Comparison of ENCODE assay signal across 1 cellular context in the genomic region with DNA sequence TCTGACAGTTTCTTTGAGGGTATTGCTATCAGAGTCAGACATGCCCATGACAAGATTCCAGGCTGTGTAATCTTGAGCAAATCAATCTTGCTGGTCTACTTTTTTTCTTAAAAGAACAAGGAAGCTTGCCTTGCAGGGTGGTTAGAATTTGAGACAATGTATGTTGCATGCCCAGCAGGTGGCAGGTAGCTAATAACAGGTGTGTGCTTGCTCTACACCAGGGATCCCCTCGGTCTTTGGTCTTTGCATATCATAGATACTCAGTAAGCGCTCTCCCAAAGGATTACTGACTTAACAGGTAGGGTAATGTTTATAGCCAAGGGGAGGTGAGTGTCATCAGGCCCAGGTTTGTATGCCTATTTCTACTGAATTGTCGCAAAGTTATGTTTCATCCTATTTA.
TF ChIP-seq lines count a peak whose summit lies in the region.

No MANE protein-coding gene starts in this region.

TF ChIP-seq in GM23338, 12 proteins besides CTCF, POLR2A, EP300 and RAD21 (continued from another document):
- TF ChIP-seq EZH2 (IDR thresholded peaks at IDR 0.05; ENCODE audit: low read depth, unreplicated experiment) (no peak), CREB1 (CRISPR knock-in tag; IDR thresholded peaks at IDR 0.05; ENCODE audit: low read depth) (no peak), POLR2AphosphoS5 (IDR thresholded peaks at IDR 0.05; ENCODE audit: low read depth) (no peak), JUNB (IDR thresholded peaks at IDR 0.05; ENCODE audit: unreplicated experiment) (no peak), STAT1 (IDR thresholded peaks at IDR 0.05; ENCODE audit: unreplicated experiment) (no peak), ZNF331 (CRISPR knock-in tag; IDR thresholded peaks at IDR 0.05; ENCODE audit: low read depth) (no peak), NANOG (IDR thresholded peaks at IDR 0.05; ENCODE audit: borderline replicate concordance) (no peak)
- TF ChIP-seq, protein P1, sequence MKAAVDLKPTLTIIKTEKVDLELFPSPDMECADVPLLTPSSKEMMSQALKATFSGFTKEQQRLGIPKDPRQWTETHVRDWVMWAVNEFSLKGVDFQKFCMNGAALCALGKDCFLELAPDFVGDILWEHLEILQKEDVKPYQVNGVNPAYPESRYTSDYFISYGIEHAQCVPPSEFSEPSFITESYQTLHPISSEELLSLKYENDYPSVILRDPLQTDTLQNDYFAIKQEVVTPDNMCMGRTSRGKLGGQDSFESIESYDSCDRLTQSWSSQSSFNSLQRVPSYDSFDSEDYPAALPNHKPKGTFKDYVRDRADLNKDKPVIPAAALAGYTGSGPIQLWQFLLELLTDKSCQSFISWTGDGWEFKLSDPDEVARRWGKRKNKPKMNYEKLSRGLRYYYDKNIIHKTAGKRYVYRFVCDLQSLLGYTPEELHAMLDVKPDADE (IDR thresholded peaks at IDR 0.05), result no peak
